8 cellular contexts compared by ENCODE assay signal in genomic region chr16:30417447-30418349, GRCh38. TPM values are rescaled to one million over a fixed set of nuclear protein-coding genes. Genes with fewer than 3 reads are reported as not detected.
DNase-seq lines count a peak whose midpoint lies in the region; ATAC-seq, FAIRE-seq and TF ChIP-seq lines count a peak whose summit lies in the region.

No MANE protein-coding gene starts in this region.

- peak overlapping the region; percentile 74 for H2AFZ ChIP-seq in neural progenitor cell (replicated peaks)

- FAIRE-seq in HTR-8/SVneo (lab: Jason Lieb, UNC): peak; percentile 97

- H3K27me3 ChIP-seq in foreskin keratinocyte (no peaks in the 10 kb centered on the region), neural progenitor cell (no peaks in the 10 kb centered on the region), stomach smooth muscle (ENCODE audit: control insufficient read depth in 1 of 2, insufficient read depth in 2 of 2, low read length in 2 of 2) (no peaks in the 10 kb centered on the region)

- peaks cover 2% of the 10 kb centered on the region for H3K27me3 Mint-ChIP-seq in neural progenitor cell (ENCODE audit: insufficient read depth, low read depth)

- peak; percentile 42 for TF ChIP-seq CTCF in foreskin keratinocyte (conservative IDR thresholded peaks at IDR 0.05)
- peak; percentile 36 for TF ChIP-seq CTCF in neural progenitor cell (IDR thresholded peaks at IDR 0.05)

- peaks cover 33% of the 10 kb centered on the region for H4K20me1 ChIP-seq in neural progenitor cell (ENCODE audit: low read depth)

- no peaks in the 10 kb centered on the region for H3K4me1 ChIP-seq in foreskin keratinocyte
- peaks cover 4% of the 10 kb centered on the region for H3K4me1 ChIP-seq in neural progenitor cell
- H3K4me1 ChIP-seq in stomach smooth muscle (ENCODE audit: control insufficient read depth, insufficient read depth, low read length): peaks cover 18% of the 10 kb centered on the region

- H3K9me3 ChIP-seq in neural progenitor cell (ENCODE audit: low read depth): no peaks in the 10 kb centered on the region
- H3K9me3 ChIP-seq in stomach smooth muscle (ENCODE audit: control insufficient read depth in 2 of 2, low read length in 2 of 2): no peaks in the 10 kb centered on the region

- no peak overlapping the region for H3K27ac ChIP-seq in foreskin keratinocyte
- no peak overlapping the region for H3K27ac ChIP-seq in neural progenitor cell
- H3K27ac ChIP-seq in stomach smooth muscle (ENCODE audit: low read length): peak overlapping the region; percentile 58

- H3F3A ChIP-seq in neural progenitor cell (ENCODE audit: low read depth): peaks cover 56% of the 10 kb centered on the region

- H3K9ac ChIP-seq in neural progenitor cell: no peak overlapping the region
- peak overlapping the region; percentile 60 to 64 for H3K9ac ChIP-seq in stomach smooth muscle (ENCODE audit: low read length in 2 of 2)

- DNase-seq in COLO668 (lab: John Stamatoyannopoulos, UW; ENCODE audit: unreplicated experiment): peak; percentile 98
- DNase-seq in HTR-8/SVneo (ENCODE audit: insufficient read length, low spot score): peak; percentile 56
- DNase-seq in RPMI8226: peak; percentile 99
- DNase-seq in activated gamma-delta T cell treated with Interleukin-2 at 50 U/mL for 16 hours: peak; percentile 84
- peak; percentile 77 to 89 for DNase-seq in foreskin keratinocyte
- DNase-seq in neural progenitor cell (ENCODE audit: low spot score): peak; percentile 99

- no peak overlapping the region for H3K27ac Mint-ChIP-seq in neural progenitor cell

- H3K36me3 ChIP-seq in neural progenitor cell: no peaks in the 10 kb centered on the region
- peaks cover 12 to 13% of the 10 kb centered on the region in 2 donors for H3K36me3 ChIP-seq in stomach smooth muscle (ENCODE audit: control insufficient read depth in 2 of 2, insufficient read depth in 2 of 2, low read length in 2 of 2)

- H3K4me3 ChIP-seq in neural progenitor cell: peak overlapping the region; percentile 49
- H3K4me3 ChIP-seq in stomach smooth muscle (ENCODE audit: low read length in 2 of 2): peak overlapping the region; percentile 60 to 79

- H3K4me2 ChIP-seq in neural progenitor cell: peak overlapping the region; percentile 78

- ATAC-seq in GM19463 (IDR thresholded peaks at IDR 0.05; ENCODE audit: unreplicated experiment) (peak; percentile 75), foreskin keratinocyte (peak; percentile 84)

- peaks cover 4% of the 10 kb centered on the region for H3K79me2 ChIP-seq in neural progenitor cell (ENCODE audit: low read depth)

- H3K36me3 Mint-ChIP-seq in neural progenitor cell: peaks cover 39% of the 10 kb centered on the region

- no peaks in the 10 kb centered on the region for H3K9me3 Mint-ChIP-seq in neural progenitor cell

- peaks cover 13% of the 10 kb centered on the region for H3K4me1 Mint-ChIP-seq in neural progenitor cell

- H3K4me3 Mint-ChIP-seq in neural progenitor cell: peak overlapping the region; percentile 49

RNA-seq across cellular contexts. Expression of gene ZNF771, which starts 10.3 kb away (rescaled TPM):
- total RNA-seq in foreskin keratinocyte (3.0 TPM in 2 replicates), neural progenitor cell (ENCODE audit: low replicate concordance) (6.0 and 17.7 TPM in 2 replicates)
- 4.0 and 4.4 TPM in 2 replicates for polyA plus RNA-seq in foreskin keratinocyte

RNA-seq across cellular contexts. Expression of gene DCTPP1, which starts 12.1 kb away (rescaled TPM):
- total RNA-seq in foreskin keratinocyte: 80.2 and 84.4 TPM in 2 replicates
- polyA plus RNA-seq in foreskin keratinocyte: 158 and 164 TPM in 2 replicates
- 30.4 and 47.9 TPM in 2 replicates for total RNA-seq in neural progenitor cell (ENCODE audit: low replicate concordance)

RNA-seq across cellular contexts. Expression of gene ZNF48, which starts 22.5 kb away (rescaled TPM):
- total RNA-seq in foreskin keratinocyte (8.7 and 10.5 TPM in 2 replicates), neural progenitor cell (ENCODE audit: low replicate concordance) (39.3 and 41.8 TPM in 2 replicates)
- 6.8 and 8.0 TPM in 2 replicates for polyA plus RNA-seq in foreskin keratinocyte

RNA-seq across cellular contexts. Expression of gene SEPHS2, which starts 28.0 kb away (rescaled TPM):
- 13.7 and 16.5 TPM in 2 replicates for total RNA-seq in foreskin keratinocyte
- polyA plus RNA-seq in foreskin keratinocyte: 23.8 and 26.4 TPM in 2 replicates
- 9.0 and 13.9 TPM in 2 replicates for total RNA-seq in neural progenitor cell (ENCODE audit: low replicate concordance)

RNA-seq across cellular contexts. Expression of gene SEPTIN1, which starts 35.3 kb away (rescaled TPM):
- 0.14 TPM in 1 of 2 replicates, not detected in the other for total RNA-seq in foreskin keratinocyte
- polyA plus RNA-seq in foreskin keratinocyte: 0.33 and 0.91 TPM in 2 replicates
- total RNA-seq in neural progenitor cell (ENCODE audit: low replicate concordance): 1.1 TPM in 1 of 2 replicates, not detected in the other
